ENCODE assay signal across 9 cellular contexts in genomic region chr14:35883677-35884293, GRCh38. TPM values are rescaled to one million over a fixed set of nuclear protein-coding genes. Genes with fewer than 3 reads are reported as not detected.
DNase-seq lines count a peak whose midpoint lies in the region; ATAC-seq and TF ChIP-seq lines count a peak whose summit lies in the region.
"Had no signal": no experiment of that assay in that cellular context is flagged by ENCODE, and none has a peak within 500 bp of the region (broad histone marks: within the 10 kb centered on the region; RNA-seq: fewer than 3 reads in every experiment).

No MANE protein-coding gene starts in this region.

- no peaks in the 10 kb centered on the region for H3K4me1 Mint-ChIP-seq in T-helper 17 cell

- no peak overlapping the region for H3K4me3 Mint-ChIP-seq in T-helper 17 cell
- H3K4me3 Mint-ChIP-seq: activated naive CD8-positive, alpha-beta T cell had no signal

- CTCF ChIA-PET in RWPE1 (lab: Yijun Ruan, JAX): interaction anchor here (0.6 to 1.4 kb wide), 6 partner anchors 8 to 1024 kb away, joined by 3 to 7 read pairs (median 3); no protein-coding TSS in a partner anchor

- H3K27me3 Mint-ChIP-seq in T-helper 17 cell: peaks cover 5% of the 10 kb centered on the region
- H3K27me3 Mint-ChIP-seq: activated naive CD8-positive, alpha-beta T cell had no signal

- H3K9me3 ChIP-seq in T-helper 17 cell (ENCODE audit: control insufficient read depth, low read length, poor library complexity, severe bottlenecking): no peaks in the 10 kb centered on the region

- H3K36me3 Mint-ChIP-seq in T-helper 17 cell (ENCODE audit: low read depth): no peaks in the 10 kb centered on the region
- H3K36me3 Mint-ChIP-seq: activated naive CD8-positive, alpha-beta T cell had no signal

- H3K27ac Mint-ChIP-seq in T-helper 17 cell: no peak overlapping the region
- H3K27ac Mint-ChIP-seq: activated naive CD8-positive, alpha-beta T cell had no signal

- no peak for ATAC-seq in T-helper 17 cell

- no peak overlapping the region for H3K27ac ChIP-seq in RWPE1

- TF ChIP-seq CTCF in RWPE1 (conservative IDR thresholded peaks at IDR 0.05; ENCODE audit: low read depth): peak; percentile 78
- TF ChIP-seq CTCF in fibroblast of mammary gland (conservative IDR thresholded peaks at IDR 0.05; ENCODE audit: control insufficient read depth, insufficient read depth, low read depth, low read length): peak; percentile 70

- DNase-seq in activated CD4-positive, alpha-beta T cell treated with anti-CD3 and anti-CD28 coated beads for 24 hours (ENCODE audit: low read depth in 2 of 2): peak; percentile 1 to 11
- no peak for DNase-seq in activated CD4-positive, alpha-beta T cell treated with anti-CD3 and anti-CD28 coated beads for 1 hour
- DNase-seq in HT-29 (ENCODE audit: low spot score) (peak; percentile 37), RWPE1 (ENCODE audit: low spot score) (peak; percentile 27), fibroblast of mammary gland (ENCODE audit: low read depth) (peak; percentile 35), putamen (ENCODE audit: low spot score) (peak; percentile 50), GF-D8 (lab: John Stamatoyannopoulos, UW) (no peak), T-helper 17 cell (no peak)

- POLR2A ChIA-PET in RWPE1 (lab: Yijun Ruan, JAX; ENCODE audit: low non-redundant PET): no interaction called here

- no peak overlapping the region for H3K4me3 ChIP-seq in fibroblast of mammary gland (ENCODE audit: control insufficient read depth, low read depth, low read length)

RNA-seq across cellular contexts. Expression of gene BRMS1L, which starts 57.6 kb away (rescaled TPM):
- 0.91 and 2.9 TPM in 2 replicates for total RNA-seq in HT-29 (2014; rRNA removed; shearing (Covaris generic))
- 10 to 100 TPM in 1 of 2 donors, 1 to 10 TPM in 1; 5.3 to 15.4 TPM for total RNA-seq in T-helper 17 cell

Comparison
In these comparisons a context has a peak if more than half of its experiments do, and no peak if none do; other contexts are left out.
1. DNase-seq: peak in activated CD4-positive, alpha-beta T cell treated with anti-CD3 and anti-CD28 coated beads for 24 hours (2 of 2), HT-29 (single experiment), RWPE1 (single experiment), fibroblast of mammary gland (single experiment) and putamen (single experiment); none in activated CD4-positive, alpha-beta T cell treated with anti-CD3 and anti-CD28 coated beads for 1 hour (single experiment), GF-D8 (single experiment) and T-helper 17 cell (0 of 3).